24 cellular contexts compared by ENCODE assay signal in the genomic region with DNA sequence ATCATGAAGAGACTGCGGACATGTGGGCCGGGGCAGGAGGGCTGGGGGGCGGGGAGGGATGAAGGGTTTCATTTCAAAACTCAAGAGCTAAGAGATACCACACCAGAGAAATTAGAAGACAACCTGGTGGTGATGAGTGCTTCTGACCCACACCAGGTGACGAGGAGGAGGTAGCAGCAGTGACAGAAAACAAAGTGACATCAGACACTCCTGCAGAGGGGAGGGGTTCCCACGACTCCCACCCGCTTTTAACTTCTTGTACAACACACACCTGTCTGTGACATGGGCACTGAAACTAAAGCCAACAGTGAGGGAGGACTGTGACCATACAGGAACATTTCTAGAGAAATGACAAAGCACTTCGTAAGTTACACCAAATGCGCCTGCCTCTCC.
A peak's percentile ranks its signal among the peaks of the same experiment; 100 is the strongest.
DNase-seq lines count a peak whose midpoint lies in the region; ATAC-seq and TF ChIP-seq lines count a peak whose summit lies in the region.
"Had no signal": no experiment of that assay in that cellular context is flagged by ENCODE, and none has a peak within 500 bp of the region (broad histone marks: within the 10 kb centered on the region; RNA-seq: fewer than 3 reads in every experiment).

No MANE protein-coding gene starts in this region.

- ATAC-seq in effector memory CD8-positive, alpha-beta T cell (replicated peaks): peak; percentile 46
- ATAC-seq in gastrocnemius medialis (no peak), GM19328 (IDR thresholded peaks at IDR 0.05; ENCODE audit: unreplicated experiment) (no peak)
- no peak for ATAC-seq in stimulated activated naive B cell treated with anti-CD40 and anti-IgM and Interleukin-4, amounts not matched to agents 10 μg/mL and 1 μg/mL and 100 μg/mL, for 72 hours (replicated peaks)

- H3K27me3 ChIP-seq in Caco-2 (replicated peaks; ENCODE audit: control insufficient read depth, insufficient read depth, low read length) (no peaks in the 10 kb centered on the region), gastrocnemius medialis (no peaks in the 10 kb centered on the region)
- H3K27me3 ChIP-seq: transverse colon had no signal

- H3K9me3 Mint-ChIP-seq in activated CD4-positive, alpha-beta memory T cell treated with anti-CD3 and anti-CD28 coated beads for 36 hours: peaks cover 3% of the 10 kb centered on the region
- peaks cover 2% of the 10 kb centered on the region for H3K9me3 Mint-ChIP-seq in activated CD4-positive, alpha-beta memory T cell treated with anti-CD3 and anti-CD28 coated beads, Interleukin-2, amount 10 ng/mL, durations not matched to agents 7 days and 5 days
- H3K9me3 Mint-ChIP-seq in Caco-2 (ENCODE audit: unreplicated experiment): no peaks in the 10 kb centered on the region
- H3K9me3 Mint-ChIP-seq in effector memory CD8-positive, alpha-beta T cell: no peaks in the 10 kb centered on the region
- H3K9me3 Mint-ChIP-seq in stimulated activated naive B cell treated with anti-CD40 and anti-IgM and Interleukin-4, amounts not matched to agents 10 μg/mL and 1 μg/mL and 100 μg/mL, for 72 hours: peaks cover 4 to 10% of the 10 kb centered on the region in 2 donors

- no TSS peak for BruUV-seq in Caco-2 (replicated peaks; lab: Mats Ljungman, UMichigan)

- H3K27ac Mint-ChIP-seq in activated CD4-positive, alpha-beta memory T cell treated with anti-CD3 and anti-CD28 coated beads for 36 hours: peak overlapping the region; percentile 40
- no peak overlapping the region for H3K27ac Mint-ChIP-seq in activated CD4-positive, alpha-beta memory T cell treated with anti-CD3 and anti-CD28 coated beads, Interleukin-2, amount 10 ng/mL, durations not matched to agents 7 days and 5 days
- peak overlapping the region; percentile 46 for H3K27ac Mint-ChIP-seq in Caco-2 (ENCODE audit: unreplicated experiment)
- peak overlapping the region; percentile 30 to 39 for H3K27ac Mint-ChIP-seq in effector memory CD8-positive, alpha-beta T cell
- no peak overlapping the region for H3K27ac Mint-ChIP-seq in stimulated activated naive B cell treated with anti-CD40 and anti-IgM and Interleukin-4, amounts not matched to agents 10 μg/mL and 1 μg/mL and 100 μg/mL, for 72 hours

- POLR2A ChIA-PET in activated CD4-positive, alpha-beta memory T cell treated with anti-CD3 and anti-CD28 coated beads for 36 hours (lab: Charles Lee): interaction anchor here (0.5 kb wide), 1 partner anchor 501 kb away, joined by 4 read pairs; no protein-coding TSS in a partner anchor
- POLR2A ChIA-PET in activated CD4-positive, alpha-beta memory T cell treated with anti-CD3 and anti-CD28 coated beads, Interleukin-2, amount 10 ng/mL, durations not matched to agents 7 days and 5 days (lab: Charles Lee): interaction anchor here (1.6 kb wide), 1 partner anchor 16 kb away, joined by 4 read pairs; no protein-coding TSS in a partner anchor
- POLR2A ChIA-PET in Caco-2 (lab: Charles Lee): interaction anchor here (1.3 kb wide), 1 partner anchor 24 kb away, joined by 5 read pairs; no protein-coding TSS in a partner anchor

- in situ Hi-C loops in gastrocnemius medialis (cut with MboI; ENCODE audit: low sequenced_read_pairs in 4 of 4): no loop called here

- TF ChIP-seq CTCF in Caco-2 (IDR thresholded peaks at IDR 0.05; ENCODE audit: insufficient read depth in 1 of 2, low read depth in 1 of 2, low read length in 1 of 2, severe bottlenecking in 1 of 2, unreplicated experiment in 1 of 2) (no peak), gastrocnemius medialis (IDR thresholded peaks at IDR 0.05 in 4 of 5, conservative IDR thresholded peaks at IDR 0.05 in 1 of 5) (no peak)

- intact Hi-C loops in activated CD4-positive, alpha-beta memory T cell treated with anti-CD3 and anti-CD28 coated beads for 36 hours (cut with micrococcal nuclease): no loop called here
- intact Hi-C loops in Caco-2 (cut with micrococcal nuclease; ENCODE audit: unreplicated experiment): no loop called here
- intact Hi-C loops in gastrocnemius medialis (cut with DNase I; ENCODE audit: low total_unique reads): no loop called here

- H3K4me3 ChIP-seq in Caco-2 (ENCODE audit: low read depth, low read length): no peak overlapping the region
- H3K4me3 ChIP-seq in gastrocnemius medialis: no peak overlapping the region
- H3K4me3 ChIP-seq: smooth muscle cell, transverse colon had no signal

- TF ChIP-seq POLR2A in gastrocnemius medialis (IDR thresholded peaks at IDR 0.05): no peak

- H3K9me3 ChIP-seq in Caco-2: no peaks in the 10 kb centered on the region
- H3K9me3 ChIP-seq in gastrocnemius medialis: no peaks in the 10 kb centered on the region
- H3K9me3 ChIP-seq: transverse colon had no signal

- CTCF ChIA-PET in activated CD4-positive, alpha-beta memory T cell treated with anti-CD3 and anti-CD28 coated beads for 36 hours (lab: Charles Lee): no interaction called here
- CTCF ChIA-PET in activated CD4-positive, alpha-beta memory T cell treated with anti-CD3 and anti-CD28 coated beads, Interleukin-2, amount 10 ng/mL, durations not matched to agents 7 days and 5 days (lab: Charles Lee): no interaction called here
- CTCF ChIA-PET in Caco-2 (lab: Charles Lee): no interaction called here

- H3K27ac ChIP-seq in gastrocnemius medialis: peak overlapping the region in 3 of 4 donors; percentile 21 to 46 (median 23)
- H3K27ac ChIP-seq: epithelial cell of prostate, transverse colon had no signal

- no peak for DNase-seq in activated CD4-positive, alpha-beta memory T cell treated with anti-CD3 and anti-CD28 coated beads for 36 hours
- DNase-seq in activated CD4-positive, alpha-beta memory T cell treated with anti-CD3 and anti-CD28 coated beads, Interleukin-2, amount 10 ng/mL, durations not matched to agents 7 days and 5 days: no peak
- DNase-seq in Caco-2: no peak
- no peak for DNase-seq in effector memory CD8-positive, alpha-beta T cell
- no peak for DNase-seq in gastrocnemius medialis
- no peak for DNase-seq in stimulated activated CD4-positive, alpha-beta T cell treated with anti-CD3 and anti-CD28 coated beads, Interleukin-4, amount 100 ng/mL, for 4 hours
- no peak for DNase-seq in stimulated activated naive B cell treated with anti-CD40 and anti-IgM and Interleukin-4, amounts not matched to agents 10 μg/mL and 1 μg/mL and 100 μg/mL, for 72 hours
- DNase-seq: activated CD4-positive, alpha-beta T cell treated with anti-CD3 and anti-CD28 coated beads, Interleukin-2, amount 50 U/mL, for 48 hours; AML-193; COR-L47; DND-41; GOT3; head of caudate nucleus; NCI-H2081 treated with DMSO at 0.1 percent for 48 hours; NCI-H446; stimulated activated CD4-positive, alpha-beta T cell treated with anti-CD3 and anti-CD28 coated beads, Interleukin-2, amount 100 ng/mL, for 48 hours; stimulated activated naive CD4-positive, alpha-beta T cell treated with Interleukin-2 at 50 U/mL for 16 hours; T-helper 9 cell; transverse colon had no signal

- H3K36me3 Mint-ChIP-seq in activated CD4-positive, alpha-beta memory T cell treated with anti-CD3 and anti-CD28 coated beads for 36 hours: peaks cover 16% of the 10 kb centered on the region
- peaks cover 29% of the 10 kb centered on the region for H3K36me3 Mint-ChIP-seq in activated CD4-positive, alpha-beta memory T cell treated with anti-CD3 and anti-CD28 coated beads, Interleukin-2, amount 10 ng/mL, durations not matched to agents 7 days and 5 days (ENCODE audit: low read depth)
- peaks cover 92% of the 10 kb centered on the region for H3K36me3 Mint-ChIP-seq in Caco-2 (ENCODE audit: insufficient read depth, unreplicated experiment)
- peaks cover 14% of the 10 kb centered on the region for H3K36me3 Mint-ChIP-seq in effector memory CD8-positive, alpha-beta T cell (ENCODE audit: insufficient read depth)
- peaks cover 39 to 56% of the 10 kb centered on the region in 2 donors for H3K36me3 Mint-ChIP-seq in stimulated activated naive B cell treated with anti-CD40 and anti-IgM and Interleukin-4, amounts not matched to agents 10 μg/mL and 1 μg/mL and 100 μg/mL, for 72 hours

- H3K4me1 ChIP-seq in Caco-2: peaks cover 22% of the 10 kb centered on the region
- peaks cover 78 to 87% of the 10 kb centered on the region in 2 donors for H3K4me1 ChIP-seq in gastrocnemius medialis

- H3K27me3 Mint-ChIP-seq in activated CD4-positive, alpha-beta memory T cell treated with anti-CD3 and anti-CD28 coated beads for 36 hours: no peaks in the 10 kb centered on the region
- no peaks in the 10 kb centered on the region for H3K27me3 Mint-ChIP-seq in activated CD4-positive, alpha-beta memory T cell treated with anti-CD3 and anti-CD28 coated beads, Interleukin-2, amount 10 ng/mL, durations not matched to agents 7 days and 5 days
- no peaks in the 10 kb centered on the region for H3K27me3 Mint-ChIP-seq in Caco-2 (ENCODE audit: insufficient read depth, unreplicated experiment)
- no peaks in the 10 kb centered on the region for H3K27me3 Mint-ChIP-seq in effector memory CD8-positive, alpha-beta T cell
- no peaks in the 10 kb centered on the region for H3K27me3 Mint-ChIP-seq in stimulated activated naive B cell treated with anti-CD40 and anti-IgM and Interleukin-4, amounts not matched to agents 10 μg/mL and 1 μg/mL and 100 μg/mL, for 72 hours
- H3K27me3 Mint-ChIP-seq: brain had no signal

- H3K4me1 Mint-ChIP-seq in activated CD4-positive, alpha-beta memory T cell treated with anti-CD3 and anti-CD28 coated beads for 36 hours (ENCODE audit: low read depth): peaks cover 77% of the 10 kb centered on the region
- H3K4me1 Mint-ChIP-seq in activated CD4-positive, alpha-beta memory T cell treated with anti-CD3 and anti-CD28 coated beads, Interleukin-2, amount 10 ng/mL, durations not matched to agents 7 days and 5 days: peaks cover 52% of the 10 kb centered on the region
- peaks cover 49% of the 10 kb centered on the region for H3K4me1 Mint-ChIP-seq in Caco-2 (ENCODE audit: low read depth, unreplicated experiment)
- peaks cover 67 to 79% of the 10 kb centered on the region in 2 donors for H3K4me1 Mint-ChIP-seq in effector memory CD8-positive, alpha-beta T cell (ENCODE audit: low read depth in 2 of 2)
- peaks cover 57 to 95% of the 10 kb centered on the region in 2 donors for H3K4me1 Mint-ChIP-seq in stimulated activated naive B cell treated with anti-CD40 and anti-IgM and Interleukin-4, amounts not matched to agents 10 μg/mL and 1 μg/mL and 100 μg/mL, for 72 hours

- H3K4me3 Mint-ChIP-seq in activated CD4-positive, alpha-beta memory T cell treated with anti-CD3 and anti-CD28 coated beads for 36 hours: no peak overlapping the region
- H3K4me3 Mint-ChIP-seq in activated CD4-positive, alpha-beta memory T cell treated with anti-CD3 and anti-CD28 coated beads, Interleukin-2, amount 10 ng/mL, durations not matched to agents 7 days and 5 days: no peak overlapping the region
- H3K4me3 Mint-ChIP-seq in Caco-2 (ENCODE audit: unreplicated experiment): no peak overlapping the region
- H3K4me3 Mint-ChIP-seq in effector memory CD8-positive, alpha-beta T cell: peak overlapping the region; percentile 35 to 49
- no peak overlapping the region for H3K4me3 Mint-ChIP-seq in stimulated activated naive B cell treated with anti-CD40 and anti-IgM and Interleukin-4, amounts not matched to agents 10 μg/mL and 1 μg/mL and 100 μg/mL, for 72 hours
- H3K4me3 Mint-ChIP-seq: activated T-helper 1 cell treated with anti-CD3 and anti-CD28 coated beads, Interleukin-12 subunit alpha, Interleukin-12 subunit beta, Interleukin-2, Interleukin-4 antibody, amounts not matched to agents 30 ng/mL and 10 ng/mL and 1 ng/mL, durations not matched to agents 14 hours and 24 hours and 36 hours; brain had no signal

- no peaks in the 10 kb centered on the region for H3K36me3 ChIP-seq in Caco-2 (ENCODE audit: control insufficient read depth, insufficient read depth, low read length)
- no peaks in the 10 kb centered on the region for H3K36me3 ChIP-seq in gastrocnemius medialis
- H3K36me3 ChIP-seq: transverse colon had no signal

Comparison
In these comparisons a context has a peak if more than half of its experiments do, and no peak if none do; other contexts are left out.
1. H3K27ac Mint-ChIP-seq: peak in activated CD4-positive, alpha-beta memory T cell treated with anti-CD3 and anti-CD28 coated beads for 36 hours (single experiment), Caco-2 (single experiment) and effector memory CD8-positive, alpha-beta T cell (2 of 2); none in activated CD4-positive, alpha-beta memory T cell treated with anti-CD3 and anti-CD28 coated beads, Interleukin-2, amount 10 ng/mL, durations not matched to agents 7 days and 5 days (single experiment) and stimulated activated naive B cell treated with anti-CD40 and anti-IgM and Interleukin-4, amounts not matched to agents 10 μg/mL and 1 μg/mL and 100 μg/mL, for 72 hours (single experiment).
2. H3K4me3 Mint-ChIP-seq: peak in effector memory CD8-positive, alpha-beta T cell (2 of 2); none in activated CD4-positive, alpha-beta memory T cell treated with anti-CD3 and anti-CD28 coated beads for 36 hours (single experiment), activated CD4-positive, alpha-beta memory T cell treated with anti-CD3 and anti-CD28 coated beads, Interleukin-2, amount 10 ng/mL, durations not matched to agents 7 days and 5 days (single experiment), Caco-2 (single experiment) and stimulated activated naive B cell treated with anti-CD40 and anti-IgM and Interleukin-4, amounts not matched to agents 10 μg/mL and 1 μg/mL and 100 μg/mL, for 72 hours (0 of 2).